ENCODE assay signal across 13 cellular contexts in genomic region chr1:115338457-115338820, GRCh38. TPM values are rescaled to one million over a fixed set of nuclear protein-coding genes. Genes with fewer than 3 reads are reported as not detected.
DNase-seq lines count a peak whose midpoint lies in the region; ATAC-seq and TF ChIP-seq lines count a peak whose summit lies in the region.
"Had no signal": no experiment of that assay in that cellular context is flagged by ENCODE, and none has a peak within 500 bp of the region (broad histone marks: within the 10 kb centered on the region; RNA-seq: fewer than 3 reads in every experiment).

No MANE protein-coding gene starts in this region.

- H3K9ac ChIP-seq in mammary epithelial cell (ENCODE audit: insufficient read depth, low read length) (no peak overlapping the region), iPS-18a (ENCODE audit: low read length) (no peak overlapping the region)

- peak; percentile 73 for DNase-seq in GM23338 (ENCODE audit: low spot score)
- no peak for DNase-seq in mammary epithelial cell
- no peak for DNase-seq in sciatic nerve (ENCODE audit: low spot score)
- no peak for DNase-seq in effector CD8-positive, alpha-beta T cell (lab: John Stamatoyannopoulos, UW)
- DNase-seq in NCI-H345 treated with DMSO at 0.1 percent for 48 hours (lab: John Stamatoyannopoulos, UW; ENCODE audit: unreplicated experiment) = no peak
- DNase-seq: cerebellar nuclear complex, hippocampal formation, NCI-H2081 treated with DMSO at 0.1 percent for 48 hours had no signal

- H3K9me3 ChIP-seq in mammary epithelial cell (replicated peaks; ENCODE audit: insufficient read depth, low read length) (no peaks in the 10 kb centered on the region), iPS-18a (ENCODE audit: control insufficient read depth, low read depth, low read length) (no peaks in the 10 kb centered on the region)
- H3K9me3 ChIP-seq: neutrophil had no signal

- H3K4me3 Mint-ChIP-seq in GM23338 = peak overlapping the region; percentile 86

- H3K4me2 ChIP-seq in GM23338 (peak overlapping the region; percentile 92), mammary epithelial cell (ENCODE audit: insufficient read depth, low read depth, low read length) (peak overlapping the region; percentile 96)

- H3K9me3 Mint-ChIP-seq in GM23338 = no peaks in the 10 kb centered on the region; the same call in 2 of the 3 replicates
- H3K9me3 Mint-ChIP-seq: activated T-cell treated with anti-CD3 and anti-CD28 coated beads, Interleukin-2, amount 50 U/mL, for 72 hours had no signal

- H3K27me3 Mint-ChIP-seq in GM23338 (ENCODE audit: insufficient read depth, low read depth, poor library complexity) = peaks cover 37% of the 10 kb centered on the region

- no peaks in the 10 kb centered on the region for H3K79me2 ChIP-seq in GM23338 (replicated peaks; ENCODE audit: insufficient read depth)
- no peaks in the 10 kb centered on the region for H3K79me2 ChIP-seq in mammary epithelial cell (ENCODE audit: insufficient read depth, low read length)

- dilution Hi-C loops in mammary epithelial cell (cut with HindIII; ENCODE audit: low sequenced_read_pairs) = no loop called here

- H3K4me3 ChIP-seq in GM23338 (peak overlapping the region; percentile 88), mammary epithelial cell (replicated peaks in 1 of 3; ENCODE audit: insufficient read depth in 1 of 3, low read depth in 2 of 3, low read length in 3 of 3) (no peak overlapping the region), iPS-18a (ENCODE audit: low read length) (peak overlapping the region; percentile 82)

- 93% methylated on average over 10 of the region's 25 CpGs for WGBS in mammary epithelial cell (ENCODE audit: low coverage, missing lambda C conversion rate)

- H3K36me3 Mint-ChIP-seq in GM23338 (ENCODE audit: low read depth) = no peaks in the 10 kb centered on the region

- H2AFZ ChIP-seq in GM23338 (peak overlapping the region; percentile 99), mammary epithelial cell (ENCODE audit: low read depth, low read length) (no peak overlapping the region)

- CTCF ChIA-PET in mammary epithelial cell (lab: Charles Lee; ENCODE audit: low non-redundant PET) = no interaction called here

- no peaks in the 10 kb centered on the region for H4K20me1 ChIP-seq in GM23338 (replicated peaks; ENCODE audit: insufficient read depth)
- no peaks in the 10 kb centered on the region for H4K20me1 ChIP-seq in mammary epithelial cell (ENCODE audit: insufficient read depth, low read length)

- H3K27me3 ChIP-seq in GM23338 (ENCODE audit: insufficient read depth) (peaks cover 65% of the 10 kb centered on the region), mammary epithelial cell (ENCODE audit: insufficient read depth, low read length) (no peaks in the 10 kb centered on the region), iPS-18a (ENCODE audit: control insufficient read depth, insufficient read depth, low read length) (peaks cover 60% of the 10 kb centered on the region)

- H3K4me1 ChIP-seq in GM23338 (ENCODE audit: insufficient read depth) (peaks cover 7% of the 10 kb centered on the region; the same call in 1 of the 2 replicates), mammary epithelial cell (ENCODE audit: insufficient read depth, low read length) (peaks cover 9% of the 10 kb centered on the region), iPS-18a (ENCODE audit: control insufficient read depth, low read depth, low read length) (peaks cover 5% of the 10 kb centered on the region)

- TF ChIP-seq CTCF in GM23338 (conservative IDR thresholded peaks at IDR 0.05; ENCODE audit: low read depth in 2 of 2) (no peak; a peak in 2 of 4 replicates), mammary epithelial cell (conservative IDR thresholded peaks at IDR 0.05 in 1 of 2, IDR thresholded peaks at IDR 0.05 in 1 of 2; ENCODE audit: extremely low read depth in 1 of 2, insufficient read depth in 1 of 2, low read depth in 1 of 2, low read length in 2 of 2) (no peak)

- no peak overlapping the region for H3K27ac Mint-ChIP-seq in GM23338
- H3K27ac Mint-ChIP-seq: activated T-cell treated with anti-CD3 and anti-CD28 coated beads, Interleukin-2, amount 50 U/mL, for 72 hours had no signal

- intact Hi-C loops in mammary epithelial cell (cut with micrococcal nuclease) (loop anchor here (10.0 kb wide), 1 partner anchor 64 kb away; no protein-coding TSS in a partner anchor), sciatic nerve (cut with DNase I) (no loop called here)

- H3F3A ChIP-seq in GM23338 (replicated peaks; ENCODE audit: low read depth) = no peaks in the 10 kb centered on the region

- in situ Hi-C loops in mammary epithelial cell (cut with MboI; ENCODE audit: low sequenced_read_pairs in 2 of 2) = no loop called here

- no peaks in the 10 kb centered on the region for H3K36me3 ChIP-seq in GM23338 (ENCODE audit: insufficient read depth)
- H3K36me3 ChIP-seq in mammary epithelial cell (ENCODE audit: insufficient read depth, low read length) = no peaks in the 10 kb centered on the region
- H3K36me3 ChIP-seq in iPS-18a (ENCODE audit: control insufficient read depth, low read depth, low read length) = no peaks in the 10 kb centered on the region
- H3K36me3 ChIP-seq: neutrophil had no signal

- BruUV-seq in mammary epithelial cell (replicated peaks; lab: Mats Ljungman, UMichigan) = no TSS peak

- peaks cover 22% of the 10 kb centered on the region for H3K4me1 Mint-ChIP-seq in GM23338

- ATAC-seq in GM23338 (peak; percentile 67), sciatic nerve (peak; percentile 3), GM18861 (IDR thresholded peaks at IDR 0.05; ENCODE audit: unreplicated experiment) (no peak), GM19328 (IDR thresholded peaks at IDR 0.05; ENCODE audit: unreplicated experiment) (no peak)

- H3K9me2 ChIP-seq in GM23338 (ENCODE audit: insufficient read depth) = no peaks in the 10 kb centered on the region

- H3K27ac ChIP-seq in GM23338 (ENCODE audit: low read depth) (no peak overlapping the region), mammary epithelial cell (ENCODE audit: insufficient read depth, low read depth, low read length) (no peak overlapping the region), iPS-18a (ENCODE audit: low read length) (no peak overlapping the region)
- H3K27ac ChIP-seq: neutrophil had no signal

TF ChIP-seq in GM23338, 12 proteins besides CTCF, POLR2A, EP300 and RAD21 (continues in another document):
- TF ChIP-seq EZH2 (IDR thresholded peaks at IDR 0.05; ENCODE audit: low read depth, unreplicated experiment) (no peak), EZH2phosphoT487 (IDR thresholded peaks at IDR 0.05; ENCODE audit: unreplicated experiment) (no peak), POLR2AphosphoS5 (IDR thresholded peaks at IDR 0.05; ENCODE audit: low read depth) (no peak), STAT1 (IDR thresholded peaks at IDR 0.05; ENCODE audit: unreplicated experiment) (no peak), NANOG (IDR thresholded peaks at IDR 0.05; ENCODE audit: borderline replicate concordance) (no peak), ZNF331 (CRISPR knock-in tag; IDR thresholded peaks at IDR 0.05; ENCODE audit: low read depth) (no peak), CREB1 (CRISPR knock-in tag; IDR thresholded peaks at IDR 0.05; ENCODE audit: low read depth) (no peak)

RNA-seq across cellular contexts. Expression of gene NGF, which starts 0.4 kb away (rescaled TPM):
- total RNA-seq in GM23338 (2014; rRNA removed; shearing (Covaris generic)) = 0.28 TPM in 1 of 2 replicates, not detected in the other
- polyA plus RNA-seq in GM23338 (2016; fragmentation: Nextera tagmentation; extraction: Ambion mirVana) = 0.92 and 1.1 TPM in 2 replicates
- total RNA-seq in mammary epithelial cell = 1 to 10 TPM in 1 of 2 donors, under 1 TPM in 1; 0.17 to 1.3 TPM
- polyA plus RNA-seq in mammary epithelial cell = not detected
- polyA minus RNA-seq in mammary epithelial cell = not detected
- 5.6 TPM for total RNA-seq in sciatic nerve
- total RNA-seq: activated T-cell treated with anti-CD3 and anti-CD28 coated beads, Interleukin-2, amount 50 U/mL, for 72 hours had no signal

Comparison
In these comparisons a context has a peak if more than half of its experiments do, and no peak if none do; other contexts are left out.
1. ATAC-seq: peak in GM23338 (single experiment) and sciatic nerve (single experiment); none in GM18861 (single experiment) and GM19328 (single experiment).
2. H3K4me3 ChIP-seq: peak in GM23338 (single experiment) and iPS-18a (single experiment); none in mammary epithelial cell (0 of 3).